ENCODE assay signal across 8 cellular contexts in genomic region chr3:126134219-126134975, GRCh38. TPM values are rescaled to one million over a fixed set of nuclear protein-coding genes. Genes with fewer than 3 reads are reported as not detected.
DNase-seq lines count a peak whose midpoint lies in the region; ATAC-seq and TF ChIP-seq lines count a peak whose summit lies in the region.

No MANE protein-coding gene starts in this region.

- no peaks in the 10 kb centered on the region for H3K36me3 ChIP-seq in KMS-11 (ENCODE audit: insufficient read depth)
- no peaks in the 10 kb centered on the region for H3K36me3 ChIP-seq in RWPE2 (ENCODE audit: low read depth)
- H3K36me3 ChIP-seq in adrenal gland (replicated peaks in 1 of 2): no peaks in the 10 kb centered on the region

- no peaks in the 10 kb centered on the region for H3K79me2 ChIP-seq in KMS-11 (ENCODE audit: insufficient read depth, low read depth)

- H3K27me3 ChIP-seq in KMS-11 (ENCODE audit: insufficient read depth, low read depth): no peaks in the 10 kb centered on the region
- peaks cover 6% of the 10 kb centered on the region for H3K27me3 ChIP-seq in RWPE2 (ENCODE audit: insufficient read depth, poor library complexity, severe bottlenecking)
- H3K27me3 ChIP-seq in adrenal gland: no peaks in the 10 kb centered on the region

- 46 to 69% (median 57%) methylated on average over 9 to 23 of the region's 23 CpGs for WGBS in adrenal gland, 4 donors

- H3K4me1 ChIP-seq in KMS-11 (ENCODE audit: low read depth, poor library complexity, severe bottlenecking) (no peaks in the 10 kb centered on the region), RWPE2 (ENCODE audit: insufficient read depth, poor library complexity, severe bottlenecking) (no peaks in the 10 kb centered on the region), adrenal gland (replicated peaks in 1 of 2) (peaks cover 0 to 7% of the 10 kb centered on the region in 2 donors)

- H3K4me3 ChIP-seq in KMS-11 (IDR thresholded peaks at IDR 0.05; ENCODE audit: insufficient read depth, low read depth, low read length): no peak overlapping the region
- no peak overlapping the region for H3K4me3 ChIP-seq in RWPE2 (ENCODE audit: severe bottlenecking)
- H3K4me3 ChIP-seq in adrenal gland: no peak overlapping the region

- no peak for TF ChIP-seq POLR2A in adrenal gland (IDR thresholded peaks at IDR 0.05)

- H3K9me3 ChIP-seq in RWPE2 (ENCODE audit: severe bottlenecking) (no peaks in the 10 kb centered on the region), adrenal gland (replicated peaks in 1 of 3) (no peaks in the 10 kb centered on the region)

- intact Hi-C loops in adrenal gland (cut with DNase I) (loop anchor here (5.0 to 10.0 kb wide), 4 partner anchors 73 to 258 kb away; partner anchors contain the start of gene CFAP100 (in 1 of the 2)), left cardiac atrium (cut with DNase I) (loop anchor here (5.0 to 10.0 kb wide), 3 partner anchors 63 to 260 kb away; partner anchors contain the start of gene CFAP100 (in 2 of the 2))

- no peaks in the 10 kb centered on the region for H4K20me1 ChIP-seq in KMS-11 (ENCODE audit: insufficient read depth)

- H3K4me2 ChIP-seq in KMS-11: no peak overlapping the region

- H2AFZ ChIP-seq in KMS-11 (ENCODE audit: low read depth): no peak overlapping the region

- H3K9ac ChIP-seq in KMS-11: no peak overlapping the region

- DNase-seq in DMS79 (lab: John Stamatoyannopoulos, UW) (peak; percentile 1), RWPE2 (ENCODE audit: low spot score) (peak; percentile 58), adrenal gland (peak; percentile 65 to 86 (median 69)), left cardiac atrium (peak; percentile 73), retina (peak; percentile 87), T1000 (lab: John Stamatoyannopoulos, UW) (no peak)

- H3K27ac ChIP-seq in KMS-11 (no peak overlapping the region), RWPE2 (ENCODE audit: poor library complexity, severe bottlenecking) (no peak overlapping the region), adrenal gland (no peak overlapping the region)

- TF ChIP-seq CTCF in KMS-11 (conservative IDR thresholded peaks at IDR 0.05; ENCODE audit: low read depth, low read length) (peak; percentile 79), RWPE2 (IDR thresholded peaks at IDR 0.05; ENCODE audit: poor library complexity, severe bottlenecking) (peak; percentile 83), adrenal gland (IDR thresholded peaks at IDR 0.05) (peak; percentile 60 to 90 (median 82))

- ATAC-seq in RWPE2 (ENCODE audit: low read depth): peak; percentile 70
- peak; percentile 86 to 88 for ATAC-seq in left cardiac atrium
- no peak for ATAC-seq in HG02678 (IDR thresholded peaks at IDR 0.05; ENCODE audit: unreplicated experiment)

RNA-seq across cellular contexts. Expression of gene ALDH1L1, which starts 46.0 kb away (rescaled TPM):
- total RNA-seq in adrenal gland (100 to 1,000 TPM in 3 of 8 donors, 10 to 100 TPM in 5; 20.1 to 136 (median 82.3) TPM), left cardiac atrium (10 to 100 TPM; 20.2 to 22.9 TPM)
- polyA plus RNA-seq in adrenal gland: 10 to 100 TPM; 19.3 to 34.0 (median 22.0) TPM

RNA-seq across cellular contexts. Expression of gene SLC41A3, which starts 50.5 kb away (rescaled TPM):
- total RNA-seq in adrenal gland (100 to 1,000 TPM in 3 of 8 donors, 10 to 100 TPM in 5; 61.0 to 140 (median 97.1) TPM), left cardiac atrium (10 to 100 TPM; 31.1 to 34.0 TPM)
- polyA plus RNA-seq in adrenal gland: 10 to 100 TPM; 40.8 to 51.3 (median 48.9) TPM
